ENCODE assay signal across 1 cellular context in the genomic region with DNA sequence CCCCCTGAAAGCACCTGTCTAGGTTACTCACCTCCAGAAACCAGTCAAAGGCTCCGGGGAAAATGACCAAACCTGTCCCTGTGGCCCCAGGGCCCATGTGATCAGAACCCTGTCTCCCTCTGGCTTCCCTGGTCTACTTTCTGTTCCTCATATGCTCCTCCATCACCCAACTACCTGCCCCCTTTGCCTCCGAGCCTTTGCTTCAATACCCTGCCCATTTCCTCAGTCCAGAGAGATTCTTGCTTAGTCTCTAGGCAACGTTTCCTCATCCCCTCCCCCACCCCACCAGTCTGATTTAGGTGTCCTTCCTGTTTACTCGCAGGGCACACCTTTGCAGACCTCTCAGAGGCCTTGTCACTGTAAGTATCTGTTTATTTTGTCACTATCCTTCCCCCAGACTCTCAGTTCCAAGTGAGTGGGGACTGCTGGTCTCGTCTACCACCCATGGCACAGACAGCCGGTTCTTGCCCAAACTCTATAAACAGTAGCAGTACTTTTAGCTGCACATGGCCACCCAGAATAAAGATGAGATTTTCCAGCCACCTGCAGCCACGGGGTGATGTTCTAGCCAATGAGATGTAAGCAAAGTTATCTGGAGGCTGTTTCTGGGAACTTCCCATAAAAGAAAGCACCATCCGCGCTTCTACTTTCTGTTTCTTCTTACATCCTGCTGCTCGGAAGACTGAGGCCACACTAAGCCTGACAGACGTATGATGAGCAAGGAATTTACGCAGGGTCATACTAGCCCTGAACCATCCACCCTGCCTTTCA.
TF ChIP-seq lines count a peak whose summit lies in the region.

No MANE protein-coding gene starts in this region.

TF ChIP-seq in GM12878, 131 proteins besides CTCF, POLR2A, EP300 and RAD21 (continued from another document and continues in another):
- TF ChIP-seq, protein P1, sequence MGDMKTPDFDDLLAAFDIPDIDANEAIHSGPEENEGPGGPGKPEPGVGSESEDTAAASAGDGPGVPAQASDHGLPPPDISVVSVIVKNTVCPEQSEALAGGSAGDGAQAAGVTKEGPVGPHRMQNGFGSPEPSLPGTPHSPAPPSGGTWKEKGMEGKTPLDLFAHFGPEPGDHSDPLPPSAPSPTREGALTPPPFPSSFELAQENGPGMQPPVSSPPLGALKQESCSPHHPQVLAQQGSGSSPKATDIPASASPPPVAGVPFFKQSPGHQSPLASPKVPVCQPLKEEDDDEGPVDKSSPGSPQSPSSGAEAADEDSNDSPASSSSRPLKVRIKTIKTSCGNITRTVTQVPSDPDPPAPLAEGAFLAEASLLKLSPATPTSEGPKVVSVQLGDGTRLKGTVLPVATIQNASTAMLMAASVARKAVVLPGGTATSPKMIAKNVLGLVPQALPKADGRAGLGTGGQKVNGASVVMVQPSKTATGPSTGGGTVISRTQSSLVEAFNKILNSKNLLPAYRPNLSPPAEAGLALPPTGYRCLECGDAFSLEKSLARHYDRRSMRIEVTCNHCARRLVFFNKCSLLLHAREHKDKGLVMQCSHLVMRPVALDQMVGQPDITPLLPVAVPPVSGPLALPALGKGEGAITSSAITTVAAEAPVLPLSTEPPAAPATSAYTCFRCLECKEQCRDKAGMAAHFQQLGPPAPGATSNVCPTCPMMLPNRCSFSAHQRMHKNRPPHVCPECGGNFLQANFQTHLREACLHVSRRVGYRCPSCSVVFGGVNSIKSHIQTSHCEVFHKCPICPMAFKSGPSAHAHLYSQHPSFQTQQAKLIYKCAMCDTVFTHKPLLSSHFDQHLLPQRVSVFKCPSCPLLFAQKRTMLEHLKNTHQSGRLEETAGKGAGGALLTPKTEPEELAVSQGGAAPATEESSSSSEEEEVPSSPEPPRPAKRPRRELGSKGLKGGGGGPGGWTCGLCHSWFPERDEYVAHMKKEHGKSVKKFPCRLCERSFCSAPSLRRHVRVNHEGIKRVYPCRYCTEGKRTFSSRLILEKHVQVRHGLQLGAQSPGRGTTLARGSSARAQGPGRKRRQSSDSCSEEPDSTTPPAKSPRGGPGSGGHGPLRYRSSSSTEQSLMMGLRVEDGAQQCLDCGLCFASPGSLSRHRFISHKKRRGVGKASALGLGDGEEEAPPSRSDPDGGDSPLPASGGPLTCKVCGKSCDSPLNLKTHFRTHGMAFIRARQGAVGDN (IDR thresholded peaks at IDR 0.05): no peak
- TF ChIP-seq NR2C1 (IDR thresholded peaks at IDR 0.05): no peak
- no peak for TF ChIP-seq YBX1 (IDR thresholded peaks at IDR 0.05)
- TF ChIP-seq SIX5 (IDR thresholded peaks at IDR 0.05; ENCODE audit: low read depth, low read length, severe bottlenecking): peak; percentile 1
- TF ChIP-seq POLR2AphosphoS5 (IDR thresholded peaks at IDR 0.05; ENCODE audit: low read length): 0 out of 2 replicates have a peak, but pooled peaks have one; percentile 50
- no peak for TF ChIP-seq SMAD5 (IDR thresholded peaks at IDR 0.05; ENCODE audit: low read depth)
- no peak; the same call in 1 of the 2 replicates for TF ChIP-seq MTA3 (IDR thresholded peaks at IDR 0.05; ENCODE audit: borderline replicate concordance, low read length)
- TF ChIP-seq, protein P2, sequence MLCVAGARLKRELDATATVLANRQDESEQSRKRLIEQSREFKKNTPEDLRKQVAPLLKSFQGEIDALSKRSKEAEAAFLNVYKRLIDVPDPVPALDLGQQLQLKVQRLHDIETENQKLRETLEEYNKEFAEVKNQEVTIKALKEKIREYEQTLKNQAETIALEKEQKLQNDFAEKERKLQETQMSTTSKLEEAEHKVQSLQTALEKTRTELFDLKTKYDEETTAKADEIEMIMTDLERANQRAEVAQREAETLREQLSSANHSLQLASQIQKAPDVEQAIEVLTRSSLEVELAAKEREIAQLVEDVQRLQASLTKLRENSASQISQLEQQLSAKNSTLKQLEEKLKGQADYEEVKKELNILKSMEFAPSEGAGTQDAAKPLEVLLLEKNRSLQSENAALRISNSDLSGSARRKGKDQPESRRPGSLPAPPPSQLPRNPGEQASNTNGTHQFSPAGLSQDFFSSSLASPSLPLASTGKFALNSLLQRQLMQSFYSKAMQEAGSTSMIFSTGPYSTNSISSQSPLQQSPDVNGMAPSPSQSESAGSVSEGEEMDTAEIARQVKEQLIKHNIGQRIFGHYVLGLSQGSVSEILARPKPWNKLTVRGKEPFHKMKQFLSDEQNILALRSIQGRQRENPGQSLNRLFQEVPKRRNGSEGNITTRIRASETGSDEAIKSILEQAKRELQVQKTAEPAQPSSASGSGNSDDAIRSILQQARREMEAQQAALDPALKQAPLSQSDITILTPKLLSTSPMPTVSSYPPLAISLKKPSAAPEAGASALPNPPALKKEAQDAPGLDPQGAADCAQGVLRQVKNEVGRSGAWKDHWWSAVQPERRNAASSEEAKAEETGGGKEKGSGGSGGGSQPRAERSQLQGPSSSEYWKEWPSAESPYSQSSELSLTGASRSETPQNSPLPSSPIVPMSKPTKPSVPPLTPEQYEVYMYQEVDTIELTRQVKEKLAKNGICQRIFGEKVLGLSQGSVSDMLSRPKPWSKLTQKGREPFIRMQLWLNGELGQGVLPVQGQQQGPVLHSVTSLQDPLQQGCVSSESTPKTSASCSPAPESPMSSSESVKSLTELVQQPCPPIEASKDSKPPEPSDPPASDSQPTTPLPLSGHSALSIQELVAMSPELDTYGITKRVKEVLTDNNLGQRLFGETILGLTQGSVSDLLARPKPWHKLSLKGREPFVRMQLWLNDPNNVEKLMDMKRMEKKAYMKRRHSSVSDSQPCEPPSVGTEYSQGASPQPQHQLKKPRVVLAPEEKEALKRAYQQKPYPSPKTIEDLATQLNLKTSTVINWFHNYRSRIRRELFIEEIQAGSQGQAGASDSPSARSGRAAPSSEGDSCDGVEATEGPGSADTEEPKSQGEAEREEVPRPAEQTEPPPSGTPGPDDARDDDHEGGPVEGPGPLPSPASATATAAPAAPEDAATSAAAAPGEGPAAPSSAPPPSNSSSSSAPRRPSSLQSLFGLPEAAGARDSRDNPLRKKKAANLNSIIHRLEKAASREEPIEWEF (IDR thresholded peaks at IDR 0.05; ENCODE audit: insufficient replicate concordance, low read depth, low read length): no peak
- no peak for TF ChIP-seq SIN3A (IDR thresholded peaks at IDR 0.05; ENCODE audit: low read depth, low read length)
- TF ChIP-seq, protein P3, sequence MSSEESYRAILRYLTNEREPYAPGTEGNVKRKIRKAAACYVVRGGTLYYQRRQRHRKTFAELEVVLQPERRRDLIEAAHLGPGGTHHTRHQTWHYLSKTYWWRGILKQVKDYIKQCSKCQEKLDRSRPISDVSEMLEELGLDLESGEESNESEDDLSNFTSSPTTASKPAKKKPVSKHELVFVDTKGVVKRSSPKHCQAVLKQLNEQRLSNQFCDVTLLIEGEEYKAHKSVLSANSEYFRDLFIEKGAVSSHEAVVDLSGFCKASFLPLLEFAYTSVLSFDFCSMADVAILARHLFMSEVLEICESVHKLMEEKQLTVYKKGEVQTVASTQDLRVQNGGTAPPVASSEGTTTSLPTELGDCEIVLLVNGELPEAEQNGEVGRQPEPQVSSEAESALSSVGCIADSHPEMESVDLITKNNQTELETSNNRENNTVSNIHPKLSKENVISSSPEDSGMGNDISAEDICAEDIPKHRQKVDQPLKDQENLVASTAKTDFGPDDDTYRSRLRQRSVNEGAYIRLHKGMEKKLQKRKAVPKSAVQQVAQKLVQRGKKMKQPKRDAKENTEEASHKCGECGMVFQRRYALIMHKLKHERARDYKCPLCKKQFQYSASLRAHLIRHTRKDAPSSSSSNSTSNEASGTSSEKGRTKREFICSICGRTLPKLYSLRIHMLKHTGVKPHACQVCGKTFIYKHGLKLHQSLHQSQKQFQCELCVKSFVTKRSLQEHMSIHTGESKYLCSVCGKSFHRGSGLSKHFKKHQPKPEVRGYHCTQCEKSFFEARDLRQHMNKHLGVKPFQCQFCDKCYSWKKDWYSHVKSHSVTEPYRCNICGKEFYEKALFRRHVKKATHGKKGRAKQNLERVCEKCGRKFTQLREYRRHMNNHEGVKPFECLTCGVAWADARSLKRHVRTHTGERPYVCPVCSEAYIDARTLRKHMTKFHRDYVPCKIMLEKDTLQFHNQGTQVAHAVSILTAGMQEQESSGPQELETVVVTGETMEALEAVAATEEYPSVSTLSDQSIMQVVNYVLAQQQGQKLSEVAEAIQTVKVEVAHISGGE (CRISPR knock-in tag; IDR thresholded peaks at IDR 0.05): no peak
- no peak for TF ChIP-seq ZNF622 (IDR thresholded peaks at IDR 0.05)
- TF ChIP-seq POU2F2 (IDR thresholded peaks at IDR 0.05; ENCODE audit: borderline replicate concordance, low read depth, low read length): peak; percentile 64; the same call in 1 of the 3 replicates
- TF ChIP-seq MTA2 (IDR thresholded peaks at IDR 0.05; ENCODE audit: low read depth): peak; percentile 54; the same call in 1 of the 2 replicates
- peak; percentile 74 for TF ChIP-seq HDGF (IDR thresholded peaks at IDR 0.05)
- TF ChIP-seq, protein P4, sequence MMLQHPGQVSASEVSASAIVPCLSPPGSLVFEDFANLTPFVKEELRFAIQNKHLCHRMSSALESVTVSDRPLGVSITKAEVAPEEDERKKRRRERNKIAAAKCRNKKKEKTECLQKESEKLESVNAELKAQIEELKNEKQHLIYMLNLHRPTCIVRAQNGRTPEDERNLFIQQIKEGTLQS (IDR thresholded peaks at IDR 0.05; ENCODE audit: borderline replicate concordance, extremely low read depth, low read depth, low read length): no peak
- TF ChIP-seq JUNB (IDR thresholded peaks at IDR 0.05): peak; percentile 50
- TF ChIP-seq ETV6 (conservative IDR thresholded peaks at IDR 0.05 in 1 of 2, IDR thresholded peaks at IDR 0.05 in 1 of 2; ENCODE audit: borderline replicate concordance in 1 of 2, low read depth in 1 of 2): peak in 1 of 2 experiments; percentile 95; a peak in 2 of 4 replicates
- no peak for TF ChIP-seq MEF2A (IDR thresholded peaks at IDR 0.05; ENCODE audit: insufficient read depth, low read depth, low read length)
- no peak for TF ChIP-seq MYB (IDR thresholded peaks at IDR 0.05; ENCODE audit: borderline replicate concordance, low read depth, low read length)
- TF ChIP-seq, protein P5, sequence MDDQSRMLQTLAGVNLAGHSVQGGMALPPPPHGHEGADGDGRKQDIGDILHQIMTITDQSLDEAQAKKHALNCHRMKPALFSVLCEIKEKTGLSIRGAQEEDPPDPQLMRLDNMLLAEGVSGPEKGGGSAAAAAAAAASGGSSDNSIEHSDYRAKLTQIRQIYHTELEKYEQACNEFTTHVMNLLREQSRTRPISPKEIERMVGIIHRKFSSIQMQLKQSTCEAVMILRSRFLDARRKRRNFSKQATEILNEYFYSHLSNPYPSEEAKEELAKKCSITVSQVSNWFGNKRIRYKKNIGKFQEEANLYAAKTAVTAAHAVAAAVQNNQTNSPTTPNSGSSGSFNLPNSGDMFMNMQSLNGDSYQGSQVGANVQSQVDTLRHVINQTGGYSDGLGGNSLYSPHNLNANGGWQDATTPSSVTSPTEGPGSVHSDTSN (IDR thresholded peaks at IDR 0.05; ENCODE audit: insufficient replicate concordance, low read depth, low read length): no peak
- TF ChIP-seq, protein P6, sequence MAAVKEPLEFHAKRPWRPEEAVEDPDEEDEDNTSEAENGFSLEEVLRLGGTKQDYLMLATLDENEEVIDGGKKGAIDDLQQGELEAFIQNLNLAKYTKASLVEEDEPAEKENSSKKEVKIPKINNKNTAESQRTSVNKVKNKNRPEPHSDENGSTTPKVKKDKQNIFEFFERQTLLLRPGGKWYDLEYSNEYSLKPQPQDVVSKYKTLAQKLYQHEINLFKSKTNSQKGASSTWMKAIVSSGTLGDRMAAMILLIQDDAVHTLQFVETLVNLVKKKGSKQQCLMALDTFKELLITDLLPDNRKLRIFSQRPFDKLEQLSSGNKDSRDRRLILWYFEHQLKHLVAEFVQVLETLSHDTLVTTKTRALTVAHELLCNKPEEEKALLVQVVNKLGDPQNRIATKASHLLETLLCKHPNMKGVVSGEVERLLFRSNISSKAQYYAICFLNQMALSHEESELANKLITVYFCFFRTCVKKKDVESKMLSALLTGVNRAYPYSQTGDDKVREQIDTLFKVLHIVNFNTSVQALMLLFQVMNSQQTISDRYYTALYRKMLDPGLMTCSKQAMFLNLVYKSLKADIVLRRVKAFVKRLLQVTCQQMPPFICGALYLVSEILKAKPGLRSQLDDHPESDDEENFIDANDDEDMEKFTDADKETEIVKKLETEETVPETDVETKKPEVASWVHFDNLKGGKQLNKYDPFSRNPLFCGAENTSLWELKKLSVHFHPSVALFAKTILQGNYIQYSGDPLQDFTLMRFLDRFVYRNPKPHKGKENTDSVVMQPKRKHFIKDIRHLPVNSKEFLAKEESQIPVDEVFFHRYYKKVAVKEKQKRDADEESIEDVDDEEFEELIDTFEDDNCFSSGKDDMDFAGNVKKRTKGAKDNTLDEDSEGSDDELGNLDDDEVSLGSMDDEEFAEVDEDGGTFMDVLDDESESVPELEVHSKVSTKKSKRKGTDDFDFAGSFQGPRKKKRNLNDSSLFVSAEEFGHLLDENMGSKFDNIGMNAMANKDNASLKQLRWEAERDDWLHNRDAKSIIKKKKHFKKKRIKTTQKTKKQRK (IDR thresholded peaks at IDR 0.05; ENCODE audit: low read depth, low read length): no peak
- peak; percentile 49; the same call in 1 of the 2 replicates for TF ChIP-seq RUNX3 (IDR thresholded peaks at IDR 0.05; ENCODE audit: low read length)
- no peak for TF ChIP-seq SMAD1 (IDR thresholded peaks at IDR 0.05; ENCODE audit: low read depth, partially characterized antibody)
- TF ChIP-seq, protein P7, sequence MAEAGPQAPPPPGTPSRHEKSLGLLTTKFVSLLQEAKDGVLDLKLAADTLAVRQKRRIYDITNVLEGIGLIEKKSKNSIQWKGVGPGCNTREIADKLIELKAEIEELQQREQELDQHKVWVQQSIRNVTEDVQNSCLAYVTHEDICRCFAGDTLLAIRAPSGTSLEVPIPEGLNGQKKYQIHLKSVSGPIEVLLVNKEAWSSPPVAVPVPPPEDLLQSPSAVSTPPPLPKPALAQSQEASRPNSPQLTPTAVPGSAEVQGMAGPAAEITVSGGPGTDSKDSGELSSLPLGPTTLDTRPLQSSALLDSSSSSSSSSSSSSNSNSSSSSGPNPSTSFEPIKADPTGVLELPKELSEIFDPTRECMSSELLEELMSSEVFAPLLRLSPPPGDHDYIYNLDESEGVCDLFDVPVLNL (IDR thresholded peaks at IDR 0.05; ENCODE audit: low read depth, low read length): no peak
- TF ChIP-seq WRNIP1 (IDR thresholded peaks at IDR 0.05; ENCODE audit: borderline replicate concordance, low read depth, low read length): no peak
- TF ChIP-seq, protein P8, sequence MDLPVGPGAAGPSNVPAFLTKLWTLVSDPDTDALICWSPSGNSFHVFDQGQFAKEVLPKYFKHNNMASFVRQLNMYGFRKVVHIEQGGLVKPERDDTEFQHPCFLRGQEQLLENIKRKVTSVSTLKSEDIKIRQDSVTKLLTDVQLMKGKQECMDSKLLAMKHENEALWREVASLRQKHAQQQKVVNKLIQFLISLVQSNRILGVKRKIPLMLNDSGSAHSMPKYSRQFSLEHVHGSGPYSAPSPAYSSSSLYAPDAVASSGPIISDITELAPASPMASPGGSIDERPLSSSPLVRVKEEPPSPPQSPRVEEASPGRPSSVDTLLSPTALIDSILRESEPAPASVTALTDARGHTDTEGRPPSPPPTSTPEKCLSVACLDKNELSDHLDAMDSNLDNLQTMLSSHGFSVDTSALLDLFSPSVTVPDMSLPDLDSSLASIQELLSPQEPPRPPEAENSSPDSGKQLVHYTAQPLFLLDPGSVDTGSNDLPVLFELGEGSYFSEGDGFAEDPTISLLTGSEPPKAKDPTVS (IDR thresholded peaks at IDR 0.05; ENCODE audit: low read depth, low read length): no peak
- TF ChIP-seq TAF1 (IDR thresholded peaks at IDR 0.05; ENCODE audit: borderline replicate concordance, low read depth, low read length): 0 out of 2 replicates have a peak, but pooled peaks have one; percentile 25
- peak; percentile 87 for TF ChIP-seq RAD51 (IDR thresholded peaks at IDR 0.05)
- TF ChIP-seq POLR2AphosphoS2 (IDR thresholded peaks at IDR 0.05; ENCODE audit: low read depth, low read length): no peak
- no peak for TF ChIP-seq CHD4 (IDR thresholded peaks at IDR 0.05)
- TF ChIP-seq LARP7 (IDR thresholded peaks at IDR 0.05): no peak; the same call in 1 of the 2 replicates
- TF ChIP-seq MXI1 (IDR thresholded peaks at IDR 0.05; ENCODE audit: low read depth, low read length): peak; percentile 54; the same call in 1 of the 2 replicates
- TF ChIP-seq IKZF2 (IDR thresholded peaks at IDR 0.05): peak; percentile 88 to 89; a peak in 3 of 4 replicates
- no peak for TF ChIP-seq MYC (IDR thresholded peaks at IDR 0.05; ENCODE audit: insufficient read depth, insufficient read length, insufficient replicate concordance, low read length, severe bottlenecking)
